In genomic region chr3:169149349-169149890, GRCh38 we compare ENCODE assay signal across 8 cellular contexts.
DNase-seq lines count a peak whose midpoint lies in the region; ATAC-seq and TF ChIP-seq lines count a peak whose summit lies in the region.

No MANE protein-coding gene starts in this region.

- POLR2A ChIA-PET in BJ (lab: Charles Lee), result interaction anchor here (0.7 kb wide), 1 partner anchor 693 kb away, joined by 4 read pairs; no protein-coding TSS in a partner anchor

- no peak for DNase-seq in BJ (ENCODE audit: low read depth)
- peak; percentile 47 for DNase-seq in NCI-H446 treated with DMSO at 0.1 percent for 48 hours (lab: John Stamatoyannopoulos, UW)
- DNase-seq in activated CD4-positive, alpha-beta T cell treated with anti-CD3 and anti-CD28 coated beads for 48 hours, result peak; percentile 86
- peak; percentile 65 to 92 for DNase-seq in dermis microvascular lymphatic vessel endothelial cell (ENCODE audit: low read depth in 2 of 2)
- DNase-seq in lower leg skin (ENCODE audit: low spot score in 2 of 2), result peak; percentile 56 to 93
- DNase-seq in stimulated activated CD4-positive, alpha-beta T cell treated with anti-CD3 and anti-CD28 coated beads, Interleukin-4, amount 100 ng/mL, for 4 hours, result peak; percentile 63 to 71

- intact Hi-C loops in lower leg skin (cut with DNase I; ENCODE audit: low total_unique reads), result loop anchor here (5.0 kb wide), 1 partner anchor 518 kb away; no protein-coding TSS in a partner anchor

- WGBS in lower leg skin, 2 donors, result 2% methylated on average over 30 of the region's 30 CpGs

- CTCF ChIA-PET in BJ (lab: Yijun Ruan, JAX), result interaction anchor here (0.6 to 3.2 kb wide), 35 partner anchors 9 to 834 kb away, joined by 3 to 25 read pairs (median 4); partner anchors contain the start of genes LRRC34 and LRRIQ4

- H3K36me3 ChIP-seq in BJ (ENCODE audit: control insufficient read depth, insufficient read depth, low read length), result no peaks in the 10 kb centered on the region

- ATAC-seq in GM19324 (IDR thresholded peaks at IDR 0.05; ENCODE audit: low FRiP score, unreplicated experiment) (peak; percentile 99), HG03439 (IDR thresholded peaks at IDR 0.05; ENCODE audit: unreplicated experiment) (peak; percentile 99)

- TF ChIP-seq CTCF in BJ (IDR thresholded peaks at IDR 0.05; ENCODE audit: insufficient read depth, low read depth, low read length) (peak; percentile 88), lower leg skin (IDR thresholded peaks at IDR 0.05) (peak in 1 of 3 donors; percentile 77)

- H3K4me3 ChIP-seq in BJ (ENCODE audit: low read depth, low read length) (peak overlapping the region; percentile 28), lower leg skin (ENCODE audit: low read depth, poor library complexity, severe bottlenecking) (no peak overlapping the region)

- no peak for TF ChIP-seq POLR2A in lower leg skin (IDR thresholded peaks at IDR 0.05)

- 0 out of 2 replicates have a peak, but pooled peaks cover 1% of the 10 kb centered on the region for H3K27me3 ChIP-seq in BJ (ENCODE audit: control insufficient read depth, insufficient read depth, low read length)
